15 cellular contexts compared by ENCODE assay signal in the genomic region with DNA sequence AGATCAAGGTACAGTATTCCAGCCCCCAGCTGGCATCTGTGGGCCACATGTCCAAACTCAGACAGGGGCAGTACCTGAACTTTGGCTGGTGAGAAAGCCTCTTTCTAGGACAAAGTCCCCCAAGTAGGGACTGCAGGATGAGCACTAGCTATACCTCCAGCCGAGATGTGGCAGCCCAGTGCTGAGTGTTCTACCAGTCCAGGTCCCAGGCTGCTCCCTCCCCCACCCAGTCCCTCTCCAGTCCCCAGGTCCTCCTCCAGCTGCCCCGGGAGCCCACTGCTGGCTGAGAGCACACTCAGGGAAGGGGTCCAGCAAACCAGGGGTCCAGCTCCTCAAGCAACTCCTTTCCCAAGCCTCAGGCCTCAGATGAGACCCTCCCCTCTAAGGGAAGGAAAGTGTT. TPM values are rescaled to one million over a fixed set of nuclear protein-coding genes. Genes with fewer than 3 reads are reported as not detected.
DNase-seq lines count a peak whose midpoint lies in the region; ATAC-seq and TF ChIP-seq lines count a peak whose summit lies in the region.
"Had no signal": no experiment of that assay in that cellular context is flagged by ENCODE, and none has a peak within 500 bp of the region (broad histone marks: within the 10 kb centered on the region; RNA-seq: fewer than 3 reads in every experiment).

No MANE protein-coding gene starts in this region.

- no CpG with 5 or more reads among the region's 2 CpGs for WGBS in SK-N-SH (ENCODE audit: low lambda C conversion rate)

- H3F3A ChIP-seq in SK-N-SH (replicated peaks; ENCODE audit: insufficient read depth): no peaks in the 10 kb centered on the region

- peak overlapping the region; percentile 80 to 89 for H3K4me3 Mint-ChIP-seq in effector memory CD8-positive, alpha-beta T cell
- peak overlapping the region; percentile 87 for H3K4me3 Mint-ChIP-seq in osteocyte (ENCODE audit: unreplicated experiment)

- no peaks in the 10 kb centered on the region for H3K9me2 ChIP-seq in SK-N-SH

- DNase-seq in SK-N-SH (no peak), NT2/D1 (ENCODE audit: low read depth, low spot score) (no peak), osteocyte (ENCODE audit: extremely low spot score, unreplicated experiment) (no peak), cerebellar nuclear complex (lab: John Stamatoyannopoulos, UW) (no peak)
- DNase-seq in effector memory CD8-positive, alpha-beta T cell: no peak
- DNase-seq: 8988T; activated effector memory CD4-positive, alpha-beta T cell treated with Interleukin-2 at 50 U/mL for 16 hours; dorsolateral prefrontal cortex; hypothalamus; mucosa of descending colon; NCI-H1436 treated with DMSO at 0.1 percent for 48 hours; NK-92 treated with Interleukin-12 subunit alpha and Interleukin-12 subunit beta, amount 100 ng/mL, for 24 hours had no signal

- CTCF ChIA-PET in SK-N-SH (lab: Yijun Ruan, JAX): interaction anchor here (2.7 to 6.9 kb wide), 4 partner anchors 23 to 76 kb away, joined by 15 to 40 read pairs (median 28); partner anchors contain the start of genes CELSR3, NCKIPSD, PFKFB4 and UQCRC1

- H4K20me1 ChIP-seq in SK-N-SH (ENCODE audit: insufficient read depth): peaks cover 14% of the 10 kb centered on the region; the same call in 1 of the 2 replicates

- TF ChIP-seq EP300 in SK-N-SH (IDR thresholded peaks at IDR 0.05; ENCODE audit: borderline replicate concordance in 1 of 2, low read depth in 1 of 2, low read length in 1 of 2): no peak

- H3K36me3 Mint-ChIP-seq in effector memory CD8-positive, alpha-beta T cell (ENCODE audit: insufficient read depth): peaks cover 9% of the 10 kb centered on the region
- H3K36me3 Mint-ChIP-seq in osteocyte (ENCODE audit: unreplicated experiment): peaks cover 21% of the 10 kb centered on the region

- peaks cover 27% of the 10 kb centered on the region for H3K79me2 ChIP-seq in SK-N-SH (ENCODE audit: insufficient read depth)

- peak overlapping the region in 1 of 2 experiments; percentile 96; a peak in 2 of 4 replicates for H3K4me3 ChIP-seq in SK-N-SH (ENCODE audit: low read depth in 2 of 2, low read length in 1 of 2)
- peak overlapping the region; percentile 94 for H3K4me3 ChIP-seq in NT2/D1 (ENCODE audit: insufficient read length, low read depth)
- H3K4me3 ChIP-seq: mucosa of descending colon had no signal

- peak overlapping the region; percentile 100 for H3K4me2 ChIP-seq in SK-N-SH

- H3K9me3 ChIP-seq in SK-N-SH (no peaks in the 10 kb centered on the region), NT2/D1 (ENCODE audit: insufficient read depth, low read length) (no peaks in the 10 kb centered on the region)
- H3K9me3 ChIP-seq: mucosa of descending colon had no signal

- H3K27ac Mint-ChIP-seq in effector memory CD8-positive, alpha-beta T cell: peak overlapping the region; percentile 61 to 82
- peak overlapping the region; percentile 31 for H3K27ac Mint-ChIP-seq in osteocyte (ENCODE audit: unreplicated experiment)

- H3K27me3 Mint-ChIP-seq in effector memory CD8-positive, alpha-beta T cell: no peaks in the 10 kb centered on the region
- H3K27me3 Mint-ChIP-seq in osteocyte (ENCODE audit: unreplicated experiment): no peaks in the 10 kb centered on the region

- H3K9ac ChIP-seq in SK-N-SH (no peak overlapping the region), NT2/D1 (ENCODE audit: insufficient read length, low read depth) (peak overlapping the region; percentile 96)

- no peak for TF ChIP-seq RAD21 in SK-N-SH (IDR thresholded peaks at IDR 0.05; ENCODE audit: low read length)

- POLR2A ChIA-PET in SK-N-SH (lab: Yijun Ruan, JAX): interaction anchor here (0.7 to 1.5 kb wide), 4 partner anchors 9 to 75 kb away, joined by 3 to 6 read pairs (median 4); no protein-coding TSS in a partner anchor

- peaks cover 14 to 16% of the 10 kb centered on the region in 2 donors for H3K4me1 Mint-ChIP-seq in effector memory CD8-positive, alpha-beta T cell (ENCODE audit: low read depth in 2 of 2)
- H3K4me1 Mint-ChIP-seq in osteocyte (ENCODE audit: unreplicated experiment): peaks cover 32% of the 10 kb centered on the region

- peaks cover 0 to 44% of the 10 kb centered on the region in 2 experiments for H3K36me3 ChIP-seq in SK-N-SH (replicated peaks in 1 of 2; ENCODE audit: control insufficient read depth in 1 of 2, insufficient read depth in 2 of 2, low read length in 1 of 2)
- peaks cover 54% of the 10 kb centered on the region for H3K36me3 ChIP-seq in NT2/D1 (ENCODE audit: insufficient read depth, insufficient read length, low read length)

- peaks cover 16 to 23% of the 10 kb centered on the region in 2 experiments for H3K4me1 ChIP-seq in SK-N-SH (ENCODE audit: control insufficient read depth in 1 of 2, insufficient read depth in 2 of 2, low read depth in 1 of 2, low read length in 1 of 2)
- peaks cover 21% of the 10 kb centered on the region for H3K4me1 ChIP-seq in NT2/D1 (ENCODE audit: insufficient read depth, insufficient read length)

- H3K27ac ChIP-seq in SK-N-SH (ENCODE audit: low read depth in 2 of 2, low read length in 1 of 2): no peak overlapping the region

- no peak for ATAC-seq in SK-N-SH treated with all-trans-retinoic acid at 6 μM for 48 hours
- no peak for ATAC-seq in effector memory CD8-positive, alpha-beta T cell (replicated peaks)
- ATAC-seq in GM19463 (IDR thresholded peaks at IDR 0.05; ENCODE audit: unreplicated experiment): no peak
- ATAC-seq in GM18517 (IDR thresholded peaks at IDR 0.05; ENCODE audit: unreplicated experiment): no peak
- ATAC-seq: mucosa of descending colon had no signal

- H2AFZ ChIP-seq in SK-N-SH (ENCODE audit: low read depth): no peak overlapping the region

- H3K9me3 Mint-ChIP-seq in effector memory CD8-positive, alpha-beta T cell: no peaks in the 10 kb centered on the region
- H3K9me3 Mint-ChIP-seq in osteocyte (ENCODE audit: unreplicated experiment): no peaks in the 10 kb centered on the region

- no peaks in the 10 kb centered on the region for H3K27me3 ChIP-seq in SK-N-SH (ENCODE audit: insufficient read depth)
- no peaks in the 10 kb centered on the region for H3K27me3 ChIP-seq in NT2/D1 (ENCODE audit: insufficient read depth, insufficient read length)
- H3K27me3 ChIP-seq: dorsolateral prefrontal cortex had no signal

- no peak for TF ChIP-seq CTCF in SK-N-SH (IDR thresholded peaks at IDR 0.05)
- no peak for TF ChIP-seq CTCF in osteocyte (IDR thresholded peaks at IDR 0.05)

TF ChIP-seq in SK-N-SH, 30 proteins besides CTCF, POLR2A, EP300 and RAD21 (continues in another document):
- TF ChIP-seq YY1 (IDR thresholded peaks at IDR 0.05; ENCODE audit: low read depth) (no peak), GABPA (IDR thresholded peaks at IDR 0.05; ENCODE audit: low read depth) (no peak), GATA2 (CRISPR knock-in tag; IDR thresholded peaks at IDR 0.05) (no peak), NRF1 (IDR thresholded peaks at IDR 0.05; ENCODE audit: low read depth, low read length) (no peak), POLR2AphosphoS5 (IDR thresholded peaks at IDR 0.05; ENCODE audit: low read depth, low read length) (no peak)
- TF ChIP-seq, protein P1, sequence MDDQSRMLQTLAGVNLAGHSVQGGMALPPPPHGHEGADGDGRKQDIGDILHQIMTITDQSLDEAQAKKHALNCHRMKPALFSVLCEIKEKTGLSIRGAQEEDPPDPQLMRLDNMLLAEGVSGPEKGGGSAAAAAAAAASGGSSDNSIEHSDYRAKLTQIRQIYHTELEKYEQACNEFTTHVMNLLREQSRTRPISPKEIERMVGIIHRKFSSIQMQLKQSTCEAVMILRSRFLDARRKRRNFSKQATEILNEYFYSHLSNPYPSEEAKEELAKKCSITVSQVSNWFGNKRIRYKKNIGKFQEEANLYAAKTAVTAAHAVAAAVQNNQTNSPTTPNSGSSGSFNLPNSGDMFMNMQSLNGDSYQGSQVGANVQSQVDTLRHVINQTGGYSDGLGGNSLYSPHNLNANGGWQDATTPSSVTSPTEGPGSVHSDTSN (IDR thresholded peaks at IDR 0.05): no peak

TF ChIP-seq in SK-N-SH treated with all-trans-retinoic acid at 6 μM for 48 hours, 23 proteins besides CTCF, POLR2A, EP300 and RAD21 (continues in another document):
- no peak for TF ChIP-seq ISL1 (CRISPR knock-in tag; IDR thresholded peaks at IDR 0.05)
- TF ChIP-seq ZNF70 (CRISPR knock-in tag; IDR thresholded peaks at IDR 0.05): no peak
- no peak for TF ChIP-seq TOX (CRISPR knock-in tag; IDR thresholded peaks at IDR 0.05; ENCODE audit: borderline replicate concordance)
- TF ChIP-seq BACH2 (CRISPR knock-in tag; IDR thresholded peaks at IDR 0.05; ENCODE audit: borderline replicate concordance): no peak
- no peak for TF ChIP-seq TCF4 (CRISPR knock-in tag; IDR thresholded peaks at IDR 0.05; ENCODE audit: borderline replicate concordance)
- TF ChIP-seq ZC3H10 (CRISPR knock-in tag; IDR thresholded peaks at IDR 0.05): no peak
- TF ChIP-seq CSDC2 (CRISPR knock-in tag; IDR thresholded peaks at IDR 0.05): no peak
- TF ChIP-seq OSR1 (CRISPR knock-in tag; IDR thresholded peaks at IDR 0.05): no peak
- no peak for TF ChIP-seq ZFP30 (CRISPR knock-in tag; IDR thresholded peaks at IDR 0.05)
- no peak for TF ChIP-seq ARNTL (CRISPR knock-in tag; IDR thresholded peaks at IDR 0.05; ENCODE audit: borderline replicate concordance, low read depth)

RNA-seq across cellular contexts. Expression of gene SLC26A6, which starts 1.5 kb away (rescaled TPM):
- 31.9 and 39.6 TPM in 2 replicates for polyA plus RNA-seq in SK-N-SH (2012; rRNA removed)
- 4.0 and 6.8 TPM in 2 replicates for polyA plus RNA-seq in SK-N-SH (2012; cell fraction: cytosol; rRNA removed)
- polyA plus RNA-seq in SK-N-SH (2012; cell fraction: nucleus; rRNA removed): 246 and 273 TPM in 2 replicates
- total RNA-seq in osteocyte: 63.8 and 66.2 TPM in 2 replicates

RNA-seq across cellular contexts. Expression of gene TMEM89, which starts 12.2 kb away (rescaled TPM):
- polyA plus RNA-seq in SK-N-SH (2012; rRNA removed): not detected in 2 replicates
- polyA plus RNA-seq in SK-N-SH (2012; cell fraction: cytosol; rRNA removed): not detected in 2 replicates
- 0.43 and 1.0 TPM in 2 replicates for polyA plus RNA-seq in SK-N-SH (2012; cell fraction: nucleus; rRNA removed)
- not detected in 2 replicates for total RNA-seq in osteocyte
- total RNA-seq: dorsolateral prefrontal cortex had no signal

RNA-seq across cellular contexts. Expression of gene UQCRC1, which starts 24.3 kb away (rescaled TPM):
- 284 and 317 TPM in 2 replicates for polyA plus RNA-seq in SK-N-SH (2012; rRNA removed)
- 160 and 244 TPM in 2 replicates for polyA plus RNA-seq in SK-N-SH (2012; cell fraction: cytosol; rRNA removed)
- 311 and 334 TPM in 2 replicates for polyA plus RNA-seq in SK-N-SH (2012; cell fraction: nucleus; rRNA removed)
- 201 and 202 TPM in 2 replicates for total RNA-seq in osteocyte

RNA-seq across cellular contexts. Expression of gene CELSR3, which starts 28.9 kb away (rescaled TPM):
- polyA plus RNA-seq in SK-N-SH (2012; rRNA removed): 10.0 and 11.7 TPM in 2 replicates
- 3.9 and 6.8 TPM in 2 replicates for polyA plus RNA-seq in SK-N-SH (2012; cell fraction: cytosol; rRNA removed)
- 32.5 and 36.5 TPM in 2 replicates for polyA plus RNA-seq in SK-N-SH (2012; cell fraction: nucleus; rRNA removed)
- 7.1 and 7.4 TPM in 2 replicates for total RNA-seq in osteocyte

RNA-seq across cellular contexts. Expression of gene COL7A1, which starts 38.6 kb away (rescaled TPM):
- polyA plus RNA-seq in SK-N-SH (2012; rRNA removed): 7.1 and 10.8 TPM in 2 replicates
- 2.2 and 2.4 TPM in 2 replicates for polyA plus RNA-seq in SK-N-SH (2012; cell fraction: cytosol; rRNA removed)
- polyA plus RNA-seq in SK-N-SH (2012; cell fraction: nucleus; rRNA removed): 55.8 and 105 TPM in 2 replicates
- 16.6 and 18.9 TPM in 2 replicates for total RNA-seq in osteocyte
